In genomic region chr6:166400649-166401250, GRCh38 we compare ENCODE assay signal across 8 cellular contexts. TPM values are rescaled to one million over a fixed set of nuclear protein-coding genes. Genes with fewer than 3 reads are reported as not detected.
DNase-seq lines count a peak whose midpoint lies in the region; ATAC-seq and TF ChIP-seq lines count a peak whose summit lies in the region.
"Not testable (repeated sequence)": the region's sequence is repeated elsewhere in the genome, so short reads cannot be mapped to it uniquely, and the experiment has no call there.

No MANE protein-coding gene starts in this region.

- not testable (repeated sequence) for H3K27ac ChIP-seq in OCI-LY7 (ENCODE audit: low read depth, low read length, poor library complexity, severe bottlenecking); epithelial cell of prostate

- not testable (repeated sequence) for H3K9me2 ChIP-seq in OCI-LY7 (ENCODE audit: insufficient read depth, low read length)

- not testable (repeated sequence) for H3K4me3 ChIP-seq in OCI-LY7 (ENCODE audit: low read depth, low read length, poor library complexity, severe bottlenecking)

- intact Hi-C loops in OCI-LY7 (cut with micrococcal nuclease; ENCODE audit: unreplicated experiment) = loop anchor here (1.0 to 5.0 kb wide), 4 partner anchors 87 to 516 kb away; no protein-coding TSS in a partner anchor

- not testable (repeated sequence) for H3K4me1 ChIP-seq in OCI-LY7 (ENCODE audit: insufficient read depth, low read length, poor library complexity, severe bottlenecking)

- CTCF ChIA-PET in OCI-LY7 (lab: Charles Lee; ENCODE audit: unreplicated experiment) = interaction anchor here (0.6 to 1.5 kb wide), 8 partner anchors 8 to 126 kb away, joined by 3 to 5 read pairs (median 3); no protein-coding TSS in a partner anchor

- H3K36me3 ChIP-seq in OCI-LY7 (ENCODE audit: insufficient read depth, low read length) = not testable (repeated sequence)

- not testable (repeated sequence) for H3K4me2 ChIP-seq in OCI-LY7 (ENCODE audit: low read length)

- H3K9me3 ChIP-seq in OCI-LY7 (ENCODE audit: low read length) = not testable (repeated sequence)

- peak; percentile 19 for DNase-seq in DMS79 (lab: John Stamatoyannopoulos, UW)
- peak; percentile 60 for DNase-seq in KBM-7
- peak; percentile 83 for DNase-seq in OCI-LY7 (ENCODE audit: low spot score)
- peak; percentile 72 for DNase-seq in activated CD8-positive, alpha-beta memory T cell treated with anti-CD3 and anti-CD28 coated beads, Interleukin-2, amount 50 U/mL, for 48 hours
- peak; percentile 8 for DNase-seq in epithelial cell of prostate (ENCODE audit: low read depth, low spot score)
- DNase-seq in medulla oblongata (ENCODE audit: extremely low spot score) = peak; percentile 92
- DNase-seq in stimulated activated naive CD4-positive, alpha-beta T cell treated with Interleukin-2 at 50 U/mL for 16 hours (lab: John Stamatoyannopoulos, UW) = peak; percentile 22

- H2AFZ ChIP-seq in OCI-LY7 (ENCODE audit: low read length) = not testable (repeated sequence)

- POLR2A ChIA-PET in OCI-LY7 (lab: Charles Lee) = interaction anchor here (1.2 to 1.8 kb wide), 3 partner anchors 9 to 91 kb away, joined by 3 to 7 read pairs (median 5); no protein-coding TSS in a partner anchor

- BruUV-seq in OCI-LY7 (replicated peaks; lab: Mats Ljungman, UMichigan) = not testable (repeated sequence)

- in situ Hi-C loops in KBM-7 (cut with MboI; ENCODE audit: low pct_unique_long_range_greater_than_20kb, low sequenced_read_pairs) = not testable (repeated sequence)

- ATAC-seq in GM21717 (IDR thresholded peaks at IDR 0.05; ENCODE audit: unreplicated experiment) = peak; percentile 70

- not testable (repeated sequence) for H3K79me2 ChIP-seq in OCI-LY7 (ENCODE audit: insufficient read depth, low read depth, low read length)

- TF ChIP-seq CTCF in OCI-LY7 (conservative IDR thresholded peaks at IDR 0.05; ENCODE audit: low read length) = peak; percentile 84

- H4K20me1 ChIP-seq in OCI-LY7 (ENCODE audit: insufficient read depth, low read length) = not testable (repeated sequence)

RNA-seq across cellular contexts. Expression of gene MPC1, which starts 18.0 kb away (rescaled TPM):
- 36.1 and 38.9 TPM in 2 replicates for total RNA-seq in OCI-LY7 (2014; rRNA removed; shearing (Covaris generic))
- total RNA-seq in OCI-LY7 (2022) = 37.5 and 38.1 TPM in 2 replicates

RNA-seq across cellular contexts. Expression of gene SFT2D1, which starts 58.4 kb away (rescaled TPM):
- 40.2 and 43.4 TPM in 2 replicates for total RNA-seq in OCI-LY7 (2014; rRNA removed; shearing (Covaris generic))
- total RNA-seq in OCI-LY7 (2022) = 63.9 and 67.9 TPM in 2 replicates

Comparison
In these comparisons a context has a peak if more than half of its experiments do, and no peak if none do; other contexts are left out.
1. DNase-seq: peak in every context shown above with its lines; median percentile 92 in medulla oblongata; 83 in OCI-LY7; 72 in activated CD8-positive, alpha-beta memory T cell treated with anti-CD3 and anti-CD28 coated beads, Interleukin-2, amount 50 U/mL, for 48 hours; 60 in KBM-7; 22 in stimulated activated naive CD4-positive, alpha-beta T cell treated with Interleukin-2 at 50 U/mL for 16 hours; 19 in DMS79; 8 in epithelial cell of prostate.